10 cellular contexts compared by ENCODE assay signal in genomic region chr7:117399820-117400422, GRCh38. TPM values are rescaled to one million over a fixed set of nuclear protein-coding genes. Genes with fewer than 3 reads are reported as not detected.
DNase-seq lines count a peak whose midpoint lies in the region; ATAC-seq, FAIRE-seq and TF ChIP-seq lines count a peak whose summit lies in the region.
"Had no signal": no experiment of that assay in that cellular context is flagged by ENCODE, and none has a peak within 500 bp of the region (broad histone marks: within the 10 kb centered on the region; RNA-seq: fewer than 3 reads in every experiment).

No MANE protein-coding gene starts in this region.

- FAIRE-seq in colon (lab: Jason Lieb, UNC) = peak; percentile 90

- 29% methylated on average over 4 of the region's 4 CpGs for WGBS in prostate gland

- no peaks in the 10 kb centered on the region for H3K4me1 ChIP-seq in prostate gland (replicated peaks)

- intact Hi-C loops in prostate gland (cut with DNase I) = loop anchor here (5.0 kb wide), 2 partner anchors 317 to 702 kb away; no protein-coding TSS in a partner anchor

- H3K36me3 ChIP-seq in prostate gland = no peaks in the 10 kb centered on the region

- H3K4me3 ChIP-seq in prostate gland = no peak overlapping the region

- ATAC-seq in GM18498 (IDR thresholded peaks at IDR 0.05; ENCODE audit: unreplicated experiment) = no peak

- no peaks in the 10 kb centered on the region for H3K27me3 ChIP-seq in prostate gland (replicated peaks; ENCODE audit: insufficient read depth)

- DNase-seq in NCI-H1694 treated with DMSO at 0.1 percent for 48 hours (lab: John Stamatoyannopoulos, UW) (peak; percentile 21), NCI-H1694 (lab: John Stamatoyannopoulos, UW) (no peak), NAMALWA (ENCODE audit: low spot score) (peak; percentile 28), prostate gland (ENCODE audit: low spot score) (no peak), globus pallidus (ENCODE audit: low spot score) (no peak), substantia nigra (lab: John Stamatoyannopoulos, UW) (no peak)
- DNase-seq: activated effector memory CD4-positive, alpha-beta T cell treated with Interleukin-2 at 50 U/mL for 16 hours had no signal

- H3K27ac ChIP-seq in prostate gland = no peak overlapping the region
- H3K27ac ChIP-seq in substantia nigra (ENCODE audit: low read depth, low read length, poor library complexity, severe bottlenecking) = no peak overlapping the region

- peak; percentile 17 to 66 (median 48) for TF ChIP-seq CTCF in prostate gland (IDR thresholded peaks at IDR 0.05)

- no peak for TF ChIP-seq POLR2A in prostate gland (IDR thresholded peaks at IDR 0.05)

- H3K9me3 ChIP-seq in prostate gland = no peaks in the 10 kb centered on the region

RNA-seq across cellular contexts. Expression of gene ASZ1, which starts 27.4 kb away (rescaled TPM):
- 1 to 10 TPM in 1 of 2 donors, not detected in 1; 6.1 TPM for total RNA-seq in prostate gland
- total RNA-seq: B cell had no signal

Comparison
In these comparisons a context has a peak if more than half of its experiments do, and no peak if none do; other contexts are left out.
1. DNase-seq: peak in NCI-H1694 treated with DMSO at 0.1 percent for 48 hours (single experiment) and NAMALWA (single experiment); none in NCI-H1694 (single experiment), prostate gland (single experiment), globus pallidus (single experiment) and substantia nigra (0 of 49).